ENCODE assay signal across 8 cellular contexts in genomic region chr4:1010522-1011021, GRCh38. TPM values are rescaled to one million over a fixed set of nuclear protein-coding genes. Genes with fewer than 3 reads are reported as not detected.
DNase-seq lines count a peak whose midpoint lies in the region; ATAC-seq, FAIRE-seq and TF ChIP-seq lines count a peak whose summit lies in the region.

No MANE protein-coding gene starts in this region.

- FAIRE-seq in astrocyte (lab: Jason Lieb, UNC) (no peak), keratinocyte (lab: Jason Lieb, UNC) (peak; percentile 91)

- H3K27me3 Mint-ChIP-seq in CD8-positive, alpha-beta T cell (ENCODE audit: low read depth) = peaks cover 27% of the 10 kb centered on the region
- H3K27me3 Mint-ChIP-seq in astrocyte (ENCODE audit: low read depth, unreplicated experiment) = peaks cover 29% of the 10 kb centered on the region

- peaks cover 31% of the 10 kb centered on the region for H4K20me1 ChIP-seq in astrocyte (ENCODE audit: insufficient read depth, low read length)
- peaks cover 2% of the 10 kb centered on the region for H4K20me1 ChIP-seq in keratinocyte (ENCODE audit: control insufficient read depth, extremely low read depth, insufficient read depth, low read length)

- peaks cover 9% of the 10 kb centered on the region for H3K27me3 ChIP-seq in CD8-positive, alpha-beta T cell (ENCODE audit: insufficient read depth, low read length)
- H3K27me3 ChIP-seq in astrocyte (ENCODE audit: insufficient read depth, low read length) = peaks cover 21% of the 10 kb centered on the region
- peaks cover 25% of the 10 kb centered on the region for H3K27me3 ChIP-seq in keratinocyte (ENCODE audit: control insufficient read depth, extremely low read depth, insufficient read depth, low read length)

- H3K4me1 ChIP-seq in CD8-positive, alpha-beta T cell (ENCODE audit: insufficient read depth, low read length) = peaks cover 26% of the 10 kb centered on the region
- H3K4me1 ChIP-seq in astrocyte (ENCODE audit: insufficient read depth, low read length) (peaks cover 28% of the 10 kb centered on the region), keratinocyte (ENCODE audit: control insufficient read depth, extremely low read depth, insufficient read depth, low read length) (peaks cover 15% of the 10 kb centered on the region)

- peaks cover 26% of the 10 kb centered on the region for H3K79me2 ChIP-seq in astrocyte (ENCODE audit: insufficient read depth, low read length)
- no peaks in the 10 kb centered on the region for H3K79me2 ChIP-seq in keratinocyte (ENCODE audit: control insufficient read depth, insufficient read depth, low read length)

- peak overlapping the region; percentile 96 for H3K27ac Mint-ChIP-seq in CD8-positive, alpha-beta T cell
- H3K27ac Mint-ChIP-seq in astrocyte (ENCODE audit: unreplicated experiment) = peak overlapping the region; percentile 69

- peak; percentile 21 to 82 (median 62) for DNase-seq in CD8-positive, alpha-beta T cell
- DNase-seq in HK-2 (ENCODE audit: unreplicated experiment) (peak; percentile 86), T-helper 2 cell (peak; percentile 28 to 90 (median 54)), astrocyte (ENCODE audit: low read depth) (peak; percentile 58), keratinocyte (ENCODE audit: low read depth, low spot score) (peak; percentile 66)
- peak; percentile 45 to 48 for DNase-seq in stimulated activated CD4-positive, alpha-beta T cell treated with anti-CD3 and anti-CD28 coated beads, Interleukin-1b, Interleukin-23, amount 100 ng/mL, for 4 hours (ENCODE audit: low read depth in 2 of 2)

- no peak for TF ChIP-seq CTCF in CD8-positive, alpha-beta T cell (IDR thresholded peaks at IDR 0.05)
- TF ChIP-seq CTCF in astrocyte (IDR thresholded peaks at IDR 0.05; ENCODE audit: insufficient read depth, low read depth, low read length) = no peak
- TF ChIP-seq CTCF in keratinocyte (optimal IDR thresholded peaks at IDR 0.05 in 1 of 3, IDR thresholded peaks at IDR 0.05 in 1 of 3, conservative IDR thresholded peaks at IDR 0.05 in 1 of 3; ENCODE audit: extremely low read depth in 1 of 3, insufficient read depth in 2 of 3, low read length in 3 of 3) = no peak

- H3K4me1 Mint-ChIP-seq in CD8-positive, alpha-beta T cell (ENCODE audit: low read depth) = peaks cover 12% of the 10 kb centered on the region
- H3K4me1 Mint-ChIP-seq in astrocyte (ENCODE audit: low read depth, unreplicated experiment) = peaks cover 3% of the 10 kb centered on the region

- no peaks in the 10 kb centered on the region for H3K9me3 ChIP-seq in CD8-positive, alpha-beta T cell (ENCODE audit: low read length)
- H3K9me3 ChIP-seq in astrocyte (ENCODE audit: insufficient read depth, low read depth, low read length) = no peaks in the 10 kb centered on the region
- no peaks in the 10 kb centered on the region for H3K9me3 ChIP-seq in keratinocyte (ENCODE audit: control insufficient read depth, low read depth, low read length)

- H3K9me3 Mint-ChIP-seq in CD8-positive, alpha-beta T cell = no peaks in the 10 kb centered on the region
- peaks cover 5% of the 10 kb centered on the region for H3K9me3 Mint-ChIP-seq in astrocyte (ENCODE audit: unreplicated experiment)

- no peaks in the 10 kb centered on the region for H3K36me3 ChIP-seq in CD8-positive, alpha-beta T cell (ENCODE audit: insufficient read depth, low read length)
- H3K36me3 ChIP-seq in astrocyte (ENCODE audit: insufficient read depth, low read length) (no peaks in the 10 kb centered on the region), keratinocyte (ENCODE audit: control insufficient read depth in 2 of 2, extremely low read depth in 1 of 2, insufficient read depth in 2 of 2, low read length in 2 of 2) (no peaks in the 10 kb centered on the region)

- ATAC-seq in CD8-positive, alpha-beta T cell = peak; percentile 35
- ATAC-seq in HG03442 (IDR thresholded peaks at IDR 0.05; ENCODE audit: unreplicated experiment) = no peak
- ATAC-seq in GM18870 (IDR thresholded peaks at IDR 0.05; ENCODE audit: unreplicated experiment) = no peak

- CTCF ChIA-PET in CD8-positive, alpha-beta T cell (lab: Charles Lee) = interaction anchor here (2.0 kb wide), 1 partner anchor 45 kb away, joined by 8 read pairs; no protein-coding TSS in a partner anchor

- H3K4me2 ChIP-seq in astrocyte (ENCODE audit: low read length) (peak overlapping the region; percentile 87), keratinocyte (ENCODE audit: control insufficient read depth, extremely low read depth, insufficient read depth, low read depth, low read length) (peak overlapping the region; percentile 87)

- peak overlapping the region; percentile 56 for H2AFZ ChIP-seq in astrocyte (ENCODE audit: low read depth, low read length)
- peak overlapping the region; percentile 63 for H2AFZ ChIP-seq in keratinocyte (ENCODE audit: control insufficient read depth, low read length)

- POLR2A ChIA-PET in CD8-positive, alpha-beta T cell (lab: Charles Lee) = interaction anchor here (0.7 to 2.8 kb wide), 4 partner anchors 24 to 336 kb away, joined by 3 to 8 read pairs (median 4); partner anchors contain the start of genes ATP5ME, GAK, IDUA and MYL5

- no peaks in the 10 kb centered on the region for H3K9me1 ChIP-seq in keratinocyte (ENCODE audit: control insufficient read depth, extremely low read depth, insufficient read depth, low read length)

- H3K9ac ChIP-seq in astrocyte (ENCODE audit: low read length) (no peak overlapping the region), keratinocyte (ENCODE audit: control insufficient read depth, extremely low read depth, insufficient read depth, low read length) (peak overlapping the region; percentile 69)

- H3K4me3 Mint-ChIP-seq in CD8-positive, alpha-beta T cell = peak overlapping the region; percentile 89
- peak overlapping the region; percentile 66 for H3K4me3 Mint-ChIP-seq in astrocyte (ENCODE audit: unreplicated experiment)

- H3K27ac ChIP-seq in CD8-positive, alpha-beta T cell (ENCODE audit: low read depth, low read length) = peak overlapping the region; percentile 65
- H3K27ac ChIP-seq in astrocyte (ENCODE audit: low read depth, low read length) = no peak overlapping the region
- peak overlapping the region; percentile 61 for H3K27ac ChIP-seq in keratinocyte (ENCODE audit: control insufficient read depth, insufficient read depth, low read length)

- intact Hi-C loops in CD8-positive, alpha-beta T cell (cut with DNase I, micrococcal nuclease) = loop anchor here (1.0 to 5.0 kb wide), 5 partner anchors 37 to 337 kb away; partner anchors contain the start of genes DGKQ (in 2 of the 2), UVSSA (in 2 of the 2) and CTBP1 (in 1 of the 2)

- dilution Hi-C loops in keratinocyte (cut with MboI; ENCODE audit: extremely low pct_ligation_motif_present, low sequenced_read_pairs) = no loop called here

- H3K4me3 ChIP-seq in CD8-positive, alpha-beta T cell (ENCODE audit: low read depth, low read length) = peak overlapping the region; percentile 86
- peak overlapping the region; percentile 52 for H3K4me3 ChIP-seq in astrocyte (ENCODE audit: insufficient read depth, low read depth, low read length)
- peak overlapping the region; percentile 48 to 67 (median 59) for H3K4me3 ChIP-seq in keratinocyte (ENCODE audit: control insufficient read depth in 2 of 3, extremely low read depth in 1 of 3, insufficient read depth in 2 of 3, low read depth in 1 of 3, low read length in 3 of 3)

- H3K36me3 Mint-ChIP-seq in CD8-positive, alpha-beta T cell = peaks cover 4% of the 10 kb centered on the region
- peaks cover 4% of the 10 kb centered on the region for H3K36me3 Mint-ChIP-seq in astrocyte (ENCODE audit: low read depth, unreplicated experiment)

RNA-seq across cellular contexts. Expression of gene FGFRL1, which starts 0.9 kb away (rescaled TPM):
- total RNA-seq in CD8-positive, alpha-beta T cell = 10 to 100 TPM; 26.3 to 30.2 TPM
- total RNA-seq in astrocyte = 64.2 and 64.9 TPM in 2 replicates
- 2.8 to 8.1 TPM (median 4.9 TPM) in 3 replicates for polyA plus RNA-seq in keratinocyte
- polyA plus RNA-seq in keratinocyte (2011; ENCODE audit: low read depth) = 1.9 TPM
- polyA plus RNA-seq in keratinocyte (2011; cell fraction: cytosol; rRNA removed) = 8.3 and 9.7 TPM in 2 replicates
- polyA plus RNA-seq in keratinocyte (2011; cell fraction: nucleus; rRNA removed) = 13.6 and 16.4 TPM in 2 replicates
- polyA plus RNA-seq in keratinocyte (2012; ENCODE audit: low replicate concordance) = 4.2 and 8.0 TPM in 2 replicates
- polyA minus RNA-seq in keratinocyte = 28.4 to 43.9 TPM (median 33.5 TPM) in 3 replicates
- 11.7 TPM for polyA minus RNA-seq in keratinocyte (2011; cell fraction: cytosol; rRNA and poly(A)+ RNA removed)
- polyA minus RNA-seq in keratinocyte (2011; cell fraction: nucleus; rRNA and poly(A)+ RNA removed) = 7.8 and 10.3 TPM in 2 replicates

RNA-seq across cellular contexts. Expression of gene SLC26A1, which starts 17.4 kb away (rescaled TPM):
- under 1 TPM; 0.31 to 0.35 TPM for total RNA-seq in CD8-positive, alpha-beta T cell
- total RNA-seq in astrocyte = 0.34 and 0.38 TPM in 2 replicates
- not detected in 3 replicates for polyA plus RNA-seq in keratinocyte
- not detected for polyA plus RNA-seq in keratinocyte (2011; ENCODE audit: low read depth)
- not detected in 2 replicates for polyA plus RNA-seq in keratinocyte (2011; cell fraction: cytosol; rRNA removed)
- polyA plus RNA-seq in keratinocyte (2011; cell fraction: nucleus; rRNA removed) = not detected in 2 replicates
- 0.18 and 0.69 TPM in 2 replicates for polyA plus RNA-seq in keratinocyte (2012; ENCODE audit: low replicate concordance)
- polyA minus RNA-seq in keratinocyte = not detected in 3 replicates
- not detected for polyA minus RNA-seq in keratinocyte (2011; cell fraction: cytosol; rRNA and poly(A)+ RNA removed)
- polyA minus RNA-seq in keratinocyte (2011; cell fraction: nucleus; rRNA and poly(A)+ RNA removed) = not detected in 2 replicates

RNA-seq across cellular contexts. Expression of gene IDUA, which starts 23.7 kb away (rescaled TPM):
- 10 to 100 TPM; 54.3 to 62.0 TPM for total RNA-seq in CD8-positive, alpha-beta T cell
- total RNA-seq in astrocyte = 20.5 and 27.0 TPM in 2 replicates
- polyA plus RNA-seq in keratinocyte = 0.74 to 3.9 TPM (median 1.2 TPM) in 3 replicates
- polyA plus RNA-seq in keratinocyte (2011; ENCODE audit: low read depth) = 5.5 TPM
- 0.22 and 1.1 TPM in 2 replicates for polyA plus RNA-seq in keratinocyte (2011; cell fraction: cytosol; rRNA removed)
- polyA plus RNA-seq in keratinocyte (2011; cell fraction: nucleus; rRNA removed) = 14.6 and 27.2 TPM in 2 replicates
- polyA plus RNA-seq in keratinocyte (2012; ENCODE audit: low replicate concordance) = 1.7 and 6.6 TPM in 2 replicates
- 0.85 to 2.4 TPM (median 1.4 TPM) in 3 replicates for polyA minus RNA-seq in keratinocyte
- polyA minus RNA-seq in keratinocyte (2011; cell fraction: cytosol; rRNA and poly(A)+ RNA removed) = 3.5 TPM
- 5.4 and 8.7 TPM in 2 replicates for polyA minus RNA-seq in keratinocyte (2011; cell fraction: nucleus; rRNA and poly(A)+ RNA removed)

RNA-seq across cellular contexts. Expression of gene DGKQ, which starts 37.2 kb away (rescaled TPM):
- total RNA-seq in CD8-positive, alpha-beta T cell = 10 to 100 TPM; 28.2 to 29.7 TPM
- total RNA-seq in astrocyte = 19.0 and 20.2 TPM in 2 replicates
- polyA plus RNA-seq in keratinocyte = 5.3 to 11.3 TPM (median 5.9 TPM) in 3 replicates
- 3.0 TPM for polyA plus RNA-seq in keratinocyte (2011; ENCODE audit: low read depth)
- polyA plus RNA-seq in keratinocyte (2011; cell fraction: cytosol; rRNA removed) = 3.5 and 9.1 TPM in 2 replicates
- polyA plus RNA-seq in keratinocyte (2011; cell fraction: nucleus; rRNA removed) = 22.9 and 30.3 TPM in 2 replicates
- 7.4 and 8.8 TPM in 2 replicates for polyA plus RNA-seq in keratinocyte (2012; ENCODE audit: low replicate concordance)
- 5.9 to 10.4 TPM (median 8.3 TPM) in 3 replicates for polyA minus RNA-seq in keratinocyte
- 17.5 TPM for polyA minus RNA-seq in keratinocyte (2011; cell fraction: cytosol; rRNA and poly(A)+ RNA removed)
- polyA minus RNA-seq in keratinocyte (2011; cell fraction: nucleus; rRNA and poly(A)+ RNA removed) = 16.9 and 17.8 TPM in 2 replicates
